Comparison of ENCODE assay signal across 1 cellular context in the genomic region with DNA sequence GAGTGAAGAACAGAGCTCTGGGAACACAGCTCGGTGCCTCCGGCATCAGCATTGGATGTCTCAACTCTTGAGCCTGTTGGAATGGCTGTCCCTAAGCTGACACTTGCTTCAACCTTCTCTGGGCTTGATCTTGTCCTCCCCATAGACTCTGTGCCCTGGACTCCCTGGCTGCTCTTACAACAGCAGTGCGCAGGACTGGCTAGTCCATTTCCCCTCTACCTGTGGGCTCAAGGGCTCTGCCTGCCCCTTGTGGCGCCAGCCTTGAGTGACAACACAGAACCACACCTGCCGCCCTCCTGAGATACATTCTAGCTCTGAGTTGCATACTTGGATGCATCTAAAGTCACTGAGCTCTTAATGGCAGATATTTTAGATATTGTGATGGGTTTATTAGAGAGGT.
TF ChIP-seq lines count a peak whose summit lies in the region.

No MANE protein-coding gene starts in this region.

TF ChIP-seq in IMR-90, 13 proteins besides CTCF, POLR2A, EP300 and RAD21 (continued from another document):
- TF ChIP-seq MXI1 (IDR thresholded peaks at IDR 0.05; ENCODE audit: borderline replicate concordance, low read depth, low read length) (no peak), CEBPB (IDR thresholded peaks at IDR 0.05; ENCODE audit: low read depth, low read length) (no peak), NFE2L2 (IDR thresholded peaks at IDR 0.05; ENCODE audit: low read depth, low read length) (no peak)
